18 cellular contexts compared by ENCODE assay signal in genomic region chr3:45170071-45170470, GRCh38. TPM values are rescaled to one million over a fixed set of nuclear protein-coding genes. Genes with fewer than 3 reads are reported as not detected.
DNase-seq lines count a peak whose midpoint lies in the region; ATAC-seq and TF ChIP-seq lines count a peak whose summit lies in the region.
"Had no signal": no experiment of that assay in that cellular context is flagged by ENCODE, and none has a peak within 500 bp of the region (broad histone marks: within the 10 kb centered on the region; RNA-seq: fewer than 3 reads in every experiment).

No MANE protein-coding gene starts in this region.

- no peak for TF ChIP-seq CTCF in osteocyte (IDR thresholded peaks at IDR 0.05)

- H3K27me3 Mint-ChIP-seq in osteocyte (ENCODE audit: unreplicated experiment) = no peaks in the 10 kb centered on the region
- H3K27me3 Mint-ChIP-seq: activated naive CD8-positive, alpha-beta T cell had no signal

- H3K4me1 Mint-ChIP-seq in osteocyte (ENCODE audit: unreplicated experiment) = peaks cover 70% of the 10 kb centered on the region

- H3K9me3 Mint-ChIP-seq in osteocyte (ENCODE audit: unreplicated experiment) = peaks cover 5% of the 10 kb centered on the region

- no peak overlapping the region for H3K4me3 Mint-ChIP-seq in osteocyte (ENCODE audit: unreplicated experiment)
- H3K4me3 Mint-ChIP-seq: activated naive CD8-positive, alpha-beta T cell had no signal

- no peaks in the 10 kb centered on the region for H3K36me3 Mint-ChIP-seq in osteocyte (ENCODE audit: unreplicated experiment)
- H3K36me3 Mint-ChIP-seq: activated naive CD8-positive, alpha-beta T cell had no signal

- H3K27ac Mint-ChIP-seq in osteocyte (ENCODE audit: unreplicated experiment) = peak overlapping the region; percentile 91

- ATAC-seq in HG02610 (IDR thresholded peaks at IDR 0.05; ENCODE audit: unreplicated experiment) (no peak), HG03039 (IDR thresholded peaks at IDR 0.05; ENCODE audit: unreplicated experiment) (no peak), HG03196 (IDR thresholded peaks at IDR 0.05; ENCODE audit: unreplicated experiment) (no peak)
- ATAC-seq: foreskin keratinocyte, PC-3 had no signal

- DNase-seq in Ammon's horn (ENCODE audit: low spot score) (peak; percentile 44), RPMI7951 (ENCODE audit: low read depth) (peak; percentile 44), globus pallidus (ENCODE audit: low spot score) (peak; percentile 11), osteocyte (ENCODE audit: extremely low spot score, unreplicated experiment) (no peak)
- DNase-seq in stimulated activated naive CD4-positive, alpha-beta T cell treated with Interleukin-2 at 50 U/mL for 16 hours (lab: John Stamatoyannopoulos, UW) = no peak
- DNase-seq: activated CD4-positive, CD25-positive, alpha-beta regulatory T cell treated with anti-CD3 and anti-CD28 coated beads, Interleukin-2, amount 50 U/mL, for 72 hours; effector CD8-positive, alpha-beta T cell; foreskin keratinocyte; KBM-7; NCI-H146; NCI-H446 treated with DMSO at 0.1 percent for 48 hours; PC-3; right lobe of liver; stimulated activated CD4-positive, alpha-beta T cell treated with anti-CD3 and anti-CD28 coated beads, Interleukin-4, amount 100 ng/mL, for 4 hours had no signal

RNA-seq across cellular contexts. Expression of gene CDCP1, which starts 23.9 kb away (rescaled TPM):
- total RNA-seq in RPMI7951 (2014; rRNA removed; shearing (Covaris generic)) = 75.6 and 78.0 TPM in 2 replicates
- total RNA-seq in osteocyte = 2.3 and 2.7 TPM in 2 replicates

RNA-seq across cellular contexts. Expression of gene TMEM158, which starts 56.0 kb away (rescaled TPM):
- total RNA-seq in RPMI7951 (2014; rRNA removed; shearing (Covaris generic)) = 152 and 160 TPM in 2 replicates
- total RNA-seq in osteocyte = 15.0 and 15.1 TPM in 2 replicates

Comparison
In these comparisons a context has a peak if more than half of its experiments do, and no peak if none do; other contexts are left out.
1. DNase-seq: peak in Ammon's horn (single experiment), RPMI7951 (single experiment) and globus pallidus (single experiment); none in osteocyte (single experiment) and stimulated activated naive CD4-positive, alpha-beta T cell treated with Interleukin-2 at 50 U/mL for 16 hours (single experiment).
2. RNA of gene CDCP1, which starts 23.9 kb away (total RNA-seq): 75.6 to 78.0 TPM in RPMI7951; 2.3 to 2.7 TPM in osteocyte; every median in the first group is over 10 times any median in the second.